Comparison of ENCODE assay signal across 18 cellular contexts in genomic region chr5:36756848-36757247, GRCh38.
DNase-seq lines count a peak whose midpoint lies in the region; ATAC-seq and TF ChIP-seq lines count a peak whose summit lies in the region.
"Had no signal": no experiment of that assay in that cellular context is flagged by ENCODE, and none has a peak within 500 bp of the region (broad histone marks: within the 10 kb centered on the region; RNA-seq: fewer than 3 reads in every experiment).

No MANE protein-coding gene starts in this region.

- H4K5ac ChIP-seq in IMR-90 (ENCODE audit: low read depth, low read length) = no peak overlapping the region

- no peak overlapping the region for H2BK20ac ChIP-seq in IMR-90 (ENCODE audit: low read depth, low read length)

- TF ChIP-seq CTCF in IMR-90 (conservative IDR thresholded peaks at IDR 0.05; ENCODE audit: low read depth, low read length) (no peak), esophagus muscularis mucosa (IDR thresholded peaks at IDR 0.05) (no peak), mucosa of descending colon (IDR thresholded peaks at IDR 0.05) (no peak), transverse colon (IDR thresholded peaks at IDR 0.05) (no peak)

- no TSS peak for BruUV-seq in IMR-90 (replicated peaks; lab: Mats Ljungman, UMichigan)

- TF ChIP-seq RAD21 in IMR-90 (IDR thresholded peaks at IDR 0.05; ENCODE audit: low read length) = no peak

- H3K23ac ChIP-seq in IMR-90 (ENCODE audit: low read depth, low read length) = no peak overlapping the region

- H4K20me1 ChIP-seq in IMR-90 (ENCODE audit: insufficient read depth, low read length) = no peaks in the 10 kb centered on the region

- H3K4me3 ChIP-seq in IMR-90 (ENCODE audit: insufficient read depth, low read depth, low read length) = no peak overlapping the region
- no peak overlapping the region for H3K4me3 ChIP-seq in esophagus muscularis mucosa
- no peak overlapping the region for H3K4me3 ChIP-seq in mucosa of descending colon
- H3K4me3 ChIP-seq in transverse colon = no peak overlapping the region
- H3K4me3 ChIP-seq: GM23338 had no signal

- H3K27me3 ChIP-seq in IMR-90 (ENCODE audit: control insufficient read depth, insufficient read depth, low read length) (peaks cover 14% of the 10 kb centered on the region), esophagus muscularis mucosa (no peaks in the 10 kb centered on the region), transverse colon (no peaks in the 10 kb centered on the region)

- no peak overlapping the region for H2AK9ac ChIP-seq in IMR-90 (replicated peaks; ENCODE audit: low read depth, low read length, poor library complexity)

- ATAC-seq in IMR-90 (ENCODE audit: low read depth) (no peak), mucosa of descending colon (peak; percentile 98)
- ATAC-seq: HCT116 had no signal

- H3K4me1 ChIP-seq in IMR-90 (ENCODE audit: control insufficient read depth, insufficient read depth, low read length) = no peaks in the 10 kb centered on the region
- H3K4me1 ChIP-seq in esophagus muscularis mucosa = no peaks in the 10 kb centered on the region
- no peaks in the 10 kb centered on the region for H3K4me1 ChIP-seq in mucosa of descending colon (ENCODE audit: low read depth)
- peaks cover 0 to 10% (median 3%) of the 10 kb centered on the region in 4 donors for H3K4me1 ChIP-seq in transverse colon

- H2BK120ac ChIP-seq in IMR-90 (ENCODE audit: low read depth, low read length) = no peak overlapping the region

- CTCF ChIA-PET in IMR-90 (lab: Yijun Ruan, JAX) = no interaction called here

- intact Hi-C loops in IMR-90 (cut with micrococcal nuclease) = no loop called here
- intact Hi-C loops in esophagus muscularis mucosa (cut with DNase I) = no loop called here
- intact Hi-C loops in mucosa of descending colon (cut with DNase I, micrococcal nuclease) = no loop called here
- intact Hi-C loops in transverse colon (cut with DNase I; ENCODE audit: low total_unique reads) = no loop called here

- no peak overlapping the region for H3K9ac ChIP-seq in IMR-90 (ENCODE audit: low read depth, low read length)

- no peak overlapping the region for H3K4ac ChIP-seq in IMR-90 (ENCODE audit: low read depth, low read length)

- H3K36me3 ChIP-seq in IMR-90 (ENCODE audit: control insufficient read depth, insufficient read depth, low read length) (no peaks in the 10 kb centered on the region), esophagus muscularis mucosa (no peaks in the 10 kb centered on the region), mucosa of descending colon (ENCODE audit: low read depth) (no peaks in the 10 kb centered on the region), transverse colon (no peaks in the 10 kb centered on the region)

- H3K18ac ChIP-seq in IMR-90 (ENCODE audit: low read depth, low read length) = no peak overlapping the region

- H4K8ac ChIP-seq in IMR-90 (ENCODE audit: low read depth in 2 of 2, low read length in 2 of 2) = no peak overlapping the region

- H3K9me1 ChIP-seq in IMR-90 (ENCODE audit: insufficient read depth, low read length) = no peaks in the 10 kb centered on the region

- in situ Hi-C loops in IMR-90 (cut with MboI; ENCODE audit: low sequenced_read_pairs) = no loop called here
- in situ Hi-C loops in transverse colon (cut with MboI; ENCODE audit: low pct_ligation_motif_present in 1 of 4, low pct_unique_long_range_greater_than_20kb in 1 of 4, low sequenced_read_pairs in 3 of 4) = no loop called here

- no peak overlapping the region for H3K4me2 ChIP-seq in IMR-90 (ENCODE audit: low read depth, low read length)
- H3K4me2 ChIP-seq: GM23338 had no signal

- H3K27ac ChIP-seq in IMR-90 (ENCODE audit: insufficient read depth, low read length) (no peak overlapping the region), esophagus muscularis mucosa (replicated peaks in 1 of 4) (no peak overlapping the region), transverse colon (peak overlapping the region in 1 of 4 donors; percentile 17)
- H3K27ac ChIP-seq: 22Rv1 had no signal

- DNase-seq in IMR-90 (no peak), esophagus muscularis mucosa (ENCODE audit: extremely low spot score) (peak; percentile 78), mucosa of descending colon (peak; percentile 56 to 65 (median 60)), transverse colon (peak; percentile 61), AG08396 (ENCODE audit: low spot score) (no peak)
- no peak for DNase-seq in activated CD8-positive, alpha-beta memory T cell treated with anti-CD3 and anti-CD28 coated beads for 24 hours
- DNase-seq in stimulated activated CD4-positive, alpha-beta T cell treated with anti-CD3 and anti-CD28 coated beads, Interleukin-1b, Interleukin-23, amount 100 ng/mL, for 48 hours = no peak
- DNase-seq: C1 segment of cervical spinal cord; Calu3; CD4-positive, alpha-beta memory T cell; COR-L47; DMS53; DMS79 treated with DMSO at 0.1 percent for 48 hours; GF-D8; H9 had no signal

- dilution Hi-C loops in IMR-90 (cut with HindIII; ENCODE audit: low sequenced_read_pairs, unreplicated experiment) = no loop called here

- H4K91ac ChIP-seq in IMR-90 (ENCODE audit: insufficient read depth, low read depth, low read length) = no peak overlapping the region

- POLR2A ChIA-PET in IMR-90 (lab: Charles Lee; ENCODE audit: unreplicated experiment) = no interaction called here

- H3K9me3 ChIP-seq in IMR-90 (ENCODE audit: control insufficient read depth, insufficient read depth, low read length) (no peaks in the 10 kb centered on the region), esophagus muscularis mucosa (no peaks in the 10 kb centered on the region), mucosa of descending colon (no peaks in the 10 kb centered on the region), transverse colon (no peaks in the 10 kb centered on the region)

- TF ChIP-seq POLR2A in IMR-90 (IDR thresholded peaks at IDR 0.05; ENCODE audit: low read depth, low read length) (no peak), esophagus muscularis mucosa (IDR thresholded peaks at IDR 0.05; ENCODE audit: low read depth) (no peak), transverse colon (IDR thresholded peaks at IDR 0.05) (no peak)

- no peak overlapping the region for H2BK5ac ChIP-seq in IMR-90 (ENCODE audit: low read depth, low read length, poor library complexity, severe bottlenecking)

- H2BK15ac ChIP-seq in IMR-90 (ENCODE audit: low read depth, low read length) = no peak overlapping the region

- TF ChIP-seq EP300 in esophagus muscularis mucosa (IDR thresholded peaks at IDR 0.05) = no peak
- TF ChIP-seq EP300 in transverse colon (IDR thresholded peaks at IDR 0.05; ENCODE audit: low read depth) = no peak

- H3K56ac ChIP-seq in IMR-90 (ENCODE audit: extremely low read depth, insufficient read depth, low read length) = no peak overlapping the region

- H3K14ac ChIP-seq in IMR-90 (replicated peaks; ENCODE audit: low read depth, low read length) = no peak overlapping the region

- H3K79me1 ChIP-seq in IMR-90 (ENCODE audit: low read depth in 1 of 2, low read length in 2 of 2) = no peaks in the 10 kb centered on the region

- H2AK5ac ChIP-seq in IMR-90 (ENCODE audit: low read depth, low read length) = no peak overlapping the region

- H2AFZ ChIP-seq in IMR-90 (replicated peaks; ENCODE audit: low read length, poor library complexity) = peak overlapping the region; percentile 14
- H2AFZ ChIP-seq: GM23338 had no signal

- no CpG with 5 or more reads among the region's 2 CpGs for WGBS in IMR-90 (ENCODE audit: extremely low coverage in 2 of 2, insufficient read length in 1 of 2), 2 experiments
- 82% methylated on average over 2 of the region's 2 CpGs for WGBS in esophagus muscularis mucosa
- 48 to 93% methylated on average over 2 of the region's 2 CpGs for WGBS in transverse colon (ENCODE audit: low coverage in 1 of 2), 2 donors

TF ChIP-seq in IMR-90, 13 proteins besides CTCF, POLR2A, EP300 and RAD21:
- no peak for TF ChIP-seq MAZ (IDR thresholded peaks at IDR 0.05; ENCODE audit: borderline replicate concordance, low read depth, low read length)
- no peak for TF ChIP-seq FOS (IDR thresholded peaks at IDR 0.05; ENCODE audit: low read depth, low read length)
- no peak for TF ChIP-seq CHD1 (IDR thresholded peaks at IDR 0.05; ENCODE audit: low read depth, low read length)
- TF ChIP-seq, protein P1, sequence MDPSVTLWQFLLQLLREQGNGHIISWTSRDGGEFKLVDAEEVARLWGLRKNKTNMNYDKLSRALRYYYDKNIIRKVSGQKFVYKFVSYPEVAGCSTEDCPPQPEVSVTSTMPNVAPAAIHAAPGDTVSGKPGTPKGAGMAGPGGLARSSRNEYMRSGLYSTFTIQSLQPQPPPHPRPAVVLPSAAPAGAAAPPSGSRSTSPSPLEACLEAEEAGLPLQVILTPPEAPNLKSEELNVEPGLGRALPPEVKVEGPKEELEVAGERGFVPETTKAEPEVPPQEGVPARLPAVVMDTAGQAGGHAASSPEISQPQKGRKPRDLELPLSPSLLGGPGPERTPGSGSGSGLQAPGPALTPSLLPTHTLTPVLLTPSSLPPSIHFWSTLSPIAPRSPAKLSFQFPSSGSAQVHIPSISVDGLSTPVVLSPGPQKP (IDR thresholded peaks at IDR 0.05; ENCODE audit: borderline replicate concordance, low read depth, low read length) = no peak
- TF ChIP-seq CEBPB (IDR thresholded peaks at IDR 0.05; ENCODE audit: low read depth, low read length) = no peak
- TF ChIP-seq USF2 (IDR thresholded peaks at IDR 0.05; ENCODE audit: low read depth, low read length) = no peak
- no peak for TF ChIP-seq MAFK (IDR thresholded peaks at IDR 0.05; ENCODE audit: low read depth, low read length)
- TF ChIP-seq NFE2L2 (IDR thresholded peaks at IDR 0.05; ENCODE audit: low read depth, low read length) = no peak
- no peak for TF ChIP-seq RFX5 (IDR thresholded peaks at IDR 0.05; ENCODE audit: low read depth, low read length)
- TF ChIP-seq BHLHE40 (IDR thresholded peaks at IDR 0.05; ENCODE audit: low read depth, low read length) = no peak
- no peak for TF ChIP-seq MXI1 (IDR thresholded peaks at IDR 0.05; ENCODE audit: borderline replicate concordance, low read depth, low read length)
- no peak for TF ChIP-seq RCOR1 (IDR thresholded peaks at IDR 0.05; ENCODE audit: insufficient replicate concordance, low read length)
- no peak for TF ChIP-seq SMC3 (IDR thresholded peaks at IDR 0.05; ENCODE audit: low read depth, low read length)
TF ChIP-seq in IMR-90: peak in this region for 0.

Comparison
In these comparisons a context has a peak if more than half of its experiments do, and no peak if none do; other contexts are left out.
1. DNase-seq: peak in esophagus muscularis mucosa (single experiment), mucosa of descending colon (3 of 3) and transverse colon (single experiment); none in IMR-90 (single experiment), activated CD8-positive, alpha-beta memory T cell treated with anti-CD3 and anti-CD28 coated beads for 24 hours (single experiment), AG08396 (single experiment) and stimulated activated CD4-positive, alpha-beta T cell treated with anti-CD3 and anti-CD28 coated beads, Interleukin-1b, Interleukin-23, amount 100 ng/mL, for 48 hours (single experiment).